21 cellular contexts compared by ENCODE assay signal in the genomic region with DNA sequence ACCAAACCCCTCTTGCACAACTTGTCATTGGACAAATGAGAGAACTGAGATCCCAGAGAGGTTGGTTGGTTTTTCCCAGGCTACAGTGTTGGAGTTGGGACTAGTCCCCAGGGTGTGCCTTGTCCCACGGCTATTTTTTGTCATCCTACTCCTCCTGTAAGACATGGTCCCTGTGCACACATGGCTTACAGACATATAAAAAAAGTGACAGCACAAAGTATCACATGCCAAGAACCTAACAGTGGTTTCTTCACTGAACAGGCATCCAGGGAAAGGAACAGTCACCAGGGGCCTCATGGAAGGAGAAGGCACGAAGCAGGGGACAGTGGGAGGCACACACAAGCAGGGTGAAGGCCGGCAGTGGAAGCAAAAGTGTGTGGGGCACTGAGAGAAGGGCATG. TPM values are rescaled to one million over a fixed set of nuclear protein-coding genes. Genes with fewer than 3 reads are reported as not detected.
A peak's percentile ranks its signal among the peaks of the same experiment; 100 is the strongest.
DNase-seq lines count a peak whose midpoint lies in the region; ATAC-seq and TF ChIP-seq lines count a peak whose summit lies in the region.
"Had no signal": no experiment of that assay in that cellular context is flagged by ENCODE, and none has a peak within 500 bp of the region (broad histone marks: within the 10 kb centered on the region; RNA-seq: fewer than 3 reads in every experiment).

No MANE protein-coding gene starts in this region.

- H3K36me3 ChIP-seq in gastrocnemius medialis = peaks cover 0 to 12% of the 10 kb centered on the region in 2 donors
- H3K36me3 ChIP-seq: Peyer's patch had no signal

- peak overlapping the region; percentile 51 for H3K27ac ChIP-seq in right cardiac atrium (ENCODE audit: low read length)
- peak overlapping the region; percentile 86 to 96 (median 90) for H3K27ac ChIP-seq in gastrocnemius medialis
- H3K27ac ChIP-seq: esophagus muscularis mucosa, Peyer's patch, SJCRH30, testis had no signal

- peaks cover 8% of the 10 kb centered on the region for H3K4me1 Mint-ChIP-seq in activated T-cell treated with anti-CD3 and anti-CD28 coated beads, Interleukin-2, amount 50 U/mL, for 72 hours (ENCODE audit: low read depth)
- peaks cover 6% of the 10 kb centered on the region for H3K4me1 Mint-ChIP-seq in activated naive CD8-positive, alpha-beta T cell treated with anti-CD3 and anti-CD28 coated beads, Interleukin-2, amount 50 U/mL, for 24 hours

- in situ Hi-C loops in gastrocnemius medialis (cut with MboI; ENCODE audit: low sequenced_read_pairs in 4 of 4) = no loop called here

- H3K27me3 Mint-ChIP-seq in activated T-cell treated with anti-CD3 and anti-CD28 coated beads, Interleukin-2, amount 50 U/mL, for 72 hours (ENCODE audit: low read depth) = no peaks in the 10 kb centered on the region
- H3K27me3 Mint-ChIP-seq in activated naive CD8-positive, alpha-beta T cell treated with anti-CD3 and anti-CD28 coated beads, Interleukin-2, amount 50 U/mL, for 24 hours = no peaks in the 10 kb centered on the region
- H3K27me3 Mint-ChIP-seq: stimulated activated memory B cell treated with anti-CD40 and anti-IgM and Interleukin-4, amounts not matched to agents 10 μg/mL and 1 μg/mL and 100 μg/mL, for 72 hours had no signal

- H3K4me3 ChIP-seq in right cardiac atrium (ENCODE audit: low read length) (no peak overlapping the region), gastrocnemius medialis (peak overlapping the region in 2 of 4 donors; percentile 5 to 6)
- H3K4me3 ChIP-seq: esophagus muscularis mucosa, Peyer's patch, SJCRH30, testis had no signal

- peaks cover 14 to 65% of the 10 kb centered on the region in 2 donors for H3K36me3 Mint-ChIP-seq in activated T-cell treated with anti-CD3 and anti-CD28 coated beads, Interleukin-2, amount 50 U/mL, for 72 hours (ENCODE audit: insufficient read depth in 2 of 2)
- peaks cover 72% of the 10 kb centered on the region for H3K36me3 Mint-ChIP-seq in activated naive CD8-positive, alpha-beta T cell treated with anti-CD3 and anti-CD28 coated beads, Interleukin-2, amount 50 U/mL, for 24 hours (ENCODE audit: low read depth)

- TF ChIP-seq CTCF in gastrocnemius medialis (IDR thresholded peaks at IDR 0.05 in 4 of 5, conservative IDR thresholded peaks at IDR 0.05 in 1 of 5) = no peak

- H3K9me3 ChIP-seq in right cardiac atrium (ENCODE audit: control insufficient read depth, low read length) (no peaks in the 10 kb centered on the region), gastrocnemius medialis (no peaks in the 10 kb centered on the region)
- H3K9me3 ChIP-seq: esophagus muscularis mucosa, Peyer's patch, SJCRH30, testis had no signal

- WGBS in right cardiac atrium = 67% methylated on average over 3 of the region's 3 CpGs

- no peaks in the 10 kb centered on the region for H3K9me3 Mint-ChIP-seq in activated T-cell treated with anti-CD3 and anti-CD28 coated beads, Interleukin-2, amount 50 U/mL, for 72 hours
- no peaks in the 10 kb centered on the region for H3K9me3 Mint-ChIP-seq in activated naive CD8-positive, alpha-beta T cell treated with anti-CD3 and anti-CD28 coated beads, Interleukin-2, amount 50 U/mL, for 24 hours
- H3K9me3 Mint-ChIP-seq: stimulated activated memory B cell treated with anti-CD40 and anti-IgM and Interleukin-4, amounts not matched to agents 10 μg/mL and 1 μg/mL and 100 μg/mL, for 72 hours had no signal

- no peak for DNase-seq in activated T-cell treated with anti-CD3 and anti-CD28 coated beads, Interleukin-2, amount 50 U/mL, for 72 hours
- no peak for DNase-seq in activated T-cell treated with anti-CD3 and anti-CD28 coated beads, Interleukin-2, amount 50 U/mL, for 48 hours
- no peak for DNase-seq in activated naive CD8-positive, alpha-beta T cell treated with anti-CD3 and anti-CD28 coated beads, Interleukin-2, amount 50 U/mL, for 24 hours
- no peak for DNase-seq in right cardiac atrium
- peak in 1 of 2 donors; percentile 71 for DNase-seq in gastrocnemius medialis
- DNase-seq in NCI-H2196 (lab: John Stamatoyannopoulos, UW; ENCODE audit: unreplicated experiment) = no peak
- DNase-seq: activated CD4-positive, alpha-beta T cell treated with anti-CD3 and anti-CD28 coated beads for 48 hours; activated gamma-delta T cell; cortex of kidney; GDM1; Karpas-422; MV-4-11; NCI-H146; Peyer's patch; SJCRH30; stimulated activated CD4-positive, alpha-beta T cell treated with anti-CD3 and anti-CD28 coated beads, Interleukin-4, amount 100 ng/mL, for 1 hour; testis had no signal

- no peaks in the 10 kb centered on the region for H3K27me3 ChIP-seq in right cardiac atrium (ENCODE audit: control insufficient read depth, insufficient read depth)
- H3K27me3 ChIP-seq in gastrocnemius medialis = no peaks in the 10 kb centered on the region
- H3K27me3 ChIP-seq: esophagus muscularis mucosa, Peyer's patch, SJCRH30, testis had no signal

- TF ChIP-seq POLR2A in gastrocnemius medialis (IDR thresholded peaks at IDR 0.05) = no peak

- intact Hi-C loops in right cardiac atrium (cut with DNase I) = loop anchor here in 1 of 4 donors (10.0 kb wide), 1 partner anchor 71 kb away; no protein-coding TSS in a partner anchor
- intact Hi-C loops in gastrocnemius medialis (cut with DNase I; ENCODE audit: low total_unique reads) = no loop called here

- H3K4me1 ChIP-seq in right cardiac atrium (ENCODE audit: control insufficient read depth, insufficient read depth, low read length) (peaks cover 6% of the 10 kb centered on the region), gastrocnemius medialis (peaks cover 25 to 45% of the 10 kb centered on the region in 2 donors)
- H3K4me1 ChIP-seq: esophagus muscularis mucosa, Peyer's patch, SJCRH30, testis had no signal

- no peak overlapping the region for H3K4me3 Mint-ChIP-seq in activated T-cell treated with anti-CD3 and anti-CD28 coated beads, Interleukin-2, amount 50 U/mL, for 72 hours
- no peak overlapping the region for H3K4me3 Mint-ChIP-seq in activated naive CD8-positive, alpha-beta T cell treated with anti-CD3 and anti-CD28 coated beads, Interleukin-2, amount 50 U/mL, for 24 hours
- H3K4me3 Mint-ChIP-seq: stimulated activated memory B cell treated with anti-CD40 and anti-IgM and Interleukin-4, amounts not matched to agents 10 μg/mL and 1 μg/mL and 100 μg/mL, for 72 hours had no signal

- peak overlapping the region; percentile 38 for H3K27ac Mint-ChIP-seq in activated T-cell treated with anti-CD3 and anti-CD28 coated beads, Interleukin-2, amount 50 U/mL, for 72 hours
- peak overlapping the region; percentile 48 for H3K27ac Mint-ChIP-seq in activated naive CD8-positive, alpha-beta T cell treated with anti-CD3 and anti-CD28 coated beads, Interleukin-2, amount 50 U/mL, for 24 hours
- H3K27ac Mint-ChIP-seq: stimulated activated memory B cell treated with anti-CD40 and anti-IgM and Interleukin-4, amounts not matched to agents 10 μg/mL and 1 μg/mL and 100 μg/mL, for 72 hours had no signal

- no peak for ATAC-seq in activated T-cell treated with anti-CD3 and anti-CD28 coated beads, Interleukin-2, amount 50 U/mL, for 72 hours (replicated peaks in 1 of 2)
- no peak for ATAC-seq in activated naive CD8-positive, alpha-beta T cell treated with anti-CD3 and anti-CD28 coated beads, Interleukin-2, amount 50 U/mL, for 24 hours
- peak in 1 of 2 donors; percentile 20 for ATAC-seq in right cardiac atrium
- ATAC-seq in gastrocnemius medialis = peak; percentile 48 to 62
- no peak for ATAC-seq in HG03457 (IDR thresholded peaks at IDR 0.05; ENCODE audit: unreplicated experiment)
- ATAC-seq in SK-N-SH treated with all-trans-retinoic acid at 6 μM for 48 hours = no peak
- ATAC-seq: stimulated activated memory B cell treated with anti-CD40 and anti-IgM and Interleukin-4, amounts not matched to agents 10 μg/mL and 1 μg/mL and 100 μg/mL, for 72 hours had no signal

TF ChIP-seq in SK-N-SH treated with all-trans-retinoic acid at 6 μM for 48 hours, 23 proteins besides CTCF, POLR2A, EP300 and RAD21:
- TF ChIP-seq ZNF70 (CRISPR knock-in tag; IDR thresholded peaks at IDR 0.05) (no peak), TCF4 (CRISPR knock-in tag; IDR thresholded peaks at IDR 0.05; ENCODE audit: borderline replicate concordance) (no peak), ESRRG (CRISPR knock-in tag; IDR thresholded peaks at IDR 0.05) (no peak)
- TF ChIP-seq, protein P1, sequence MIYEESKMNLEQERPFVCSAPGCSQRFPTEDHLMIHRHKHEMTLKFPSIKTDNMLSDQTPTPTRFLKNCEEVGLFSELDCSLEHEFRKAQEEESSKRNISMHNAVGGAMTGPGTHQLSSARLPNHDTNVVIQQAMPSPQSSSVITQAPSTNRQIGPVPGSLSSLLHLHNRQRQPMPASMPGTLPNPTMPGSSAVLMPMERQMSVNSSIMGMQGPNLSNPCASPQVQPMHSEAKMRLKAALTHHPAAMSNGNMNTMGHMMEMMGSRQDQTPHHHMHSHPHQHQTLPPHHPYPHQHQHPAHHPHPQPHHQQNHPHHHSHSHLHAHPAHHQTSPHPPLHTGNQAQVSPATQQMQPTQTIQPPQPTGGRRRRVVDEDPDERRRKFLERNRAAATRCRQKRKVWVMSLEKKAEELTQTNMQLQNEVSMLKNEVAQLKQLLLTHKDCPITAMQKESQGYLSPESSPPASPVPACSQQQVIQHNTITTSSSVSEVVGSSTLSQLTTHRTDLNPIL (CRISPR knock-in tag; IDR thresholded peaks at IDR 0.05; ENCODE audit: low read depth) = no peak
- TF ChIP-seq, protein P2, sequence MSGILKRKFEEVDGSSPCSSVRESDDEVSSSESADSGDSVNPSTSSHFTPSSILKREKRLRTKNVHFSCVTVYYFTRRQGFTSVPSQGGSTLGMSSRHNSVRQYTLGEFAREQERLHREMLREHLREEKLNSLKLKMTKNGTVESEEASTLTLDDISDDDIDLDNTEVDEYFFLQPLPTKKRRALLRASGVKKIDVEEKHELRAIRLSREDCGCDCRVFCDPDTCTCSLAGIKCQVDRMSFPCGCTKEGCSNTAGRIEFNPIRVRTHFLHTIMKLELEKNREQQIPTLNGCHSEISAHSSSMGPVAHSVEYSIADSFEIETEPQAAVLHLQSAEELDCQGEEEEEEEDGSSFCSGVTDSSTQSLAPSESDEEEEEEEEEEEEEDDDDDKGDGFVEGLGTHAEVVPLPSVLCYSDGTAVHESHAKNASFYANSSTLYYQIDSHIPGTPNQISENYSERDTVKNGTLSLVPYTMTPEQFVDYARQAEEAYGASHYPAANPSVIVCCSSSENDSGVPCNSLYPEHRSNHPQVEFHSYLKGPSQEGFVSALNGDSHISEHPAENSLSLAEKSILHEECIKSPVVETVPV (CRISPR knock-in tag; IDR thresholded peaks at IDR 0.05) = no peak

RNA-seq across cellular contexts. Expression of a gene that starts 36.5 kb away (rescaled TPM):
- 100 to 1,000 TPM; 288 to 386 TPM for total RNA-seq in activated T-cell treated with anti-CD3 and anti-CD28 coated beads, Interleukin-2, amount 50 U/mL, for 72 hours
- total RNA-seq in right cardiac atrium (100 to 1,000 TPM; 108 to 122 (median 114) TPM), gastrocnemius medialis (100 to 1,000 TPM; 249 to 353 (median 311) TPM)
- polyA plus RNA-seq in right cardiac atrium = 77.0 TPM

Comparison
In these comparisons a context has a peak if more than half of its experiments do, and no peak if none do; other contexts are left out.
1. ATAC-seq: peak in gastrocnemius medialis (2 of 2); none in activated T-cell treated with anti-CD3 and anti-CD28 coated beads, Interleukin-2, amount 50 U/mL, for 72 hours (0 of 2), activated naive CD8-positive, alpha-beta T cell treated with anti-CD3 and anti-CD28 coated beads, Interleukin-2, amount 50 U/mL, for 24 hours (single experiment), HG03457 (single experiment) and SK-N-SH treated with all-trans-retinoic acid at 6 μM for 48 hours (single experiment).